Comparison of ENCODE assay signal across 26 cellular contexts in genomic region chr6:138991206-138991605, GRCh38.
"Had no signal": no experiment of that assay in that cellular context is flagged by ENCODE, and none has a peak within 500 bp of the region (broad histone marks: within the 10 kb centered on the region; RNA-seq: fewer than 3 reads in every experiment).

No MANE protein-coding gene starts in this region.

- H3K4me3 Mint-ChIP-seq: activated naive CD8-positive, alpha-beta T cell; central memory CD8-positive, alpha-beta T cell; effector memory CD8-positive, alpha-beta T cell; immature natural killer cell; naive thymus-derived CD4-positive, alpha-beta T cell; neural progenitor cell had no signal

- FAIRE-seq: endothelial cell of umbilical vein, TTC549 had no signal

- DNase-seq: activated gamma-delta T cell treated with Interleukin-2 at 50 U/mL for 16 hours; activated T-cell treated with anti-CD3 and anti-CD28 coated beads, Interleukin-2, amount 50 U/mL, for 1 hour; amniotic stem cell; colonic mucosa; dorsolateral prefrontal cortex; effector memory CD8-positive, alpha-beta T cell; foreskin melanocyte; glutamatergic neuron; immature natural killer cell; lower lobe of right lung; mesendoderm; naive thymus-derived CD4-positive, alpha-beta T cell; retina; sigmoid colon; stimulated activated CD4-positive, alpha-beta T cell treated with anti-CD3 and anti-CD28 coated beads, Interleukin-4, amount 100 ng/mL, for 1 hour; stimulated activated naive CD4-positive, alpha-beta T cell treated with Interleukin-2 at 50 U/mL for 16 hours; upper lobe of right lung had no signal

- H3K36me3 ChIP-seq: breast epithelium, colonic mucosa, lower lobe of right lung, neural progenitor cell, sigmoid colon, upper lobe of right lung had no signal

- H3K4me2 ChIP-seq: hepatocyte, neural progenitor cell had no signal

- H3K27me3 ChIP-seq: breast epithelium, colonic mucosa, dorsolateral prefrontal cortex, hepatocyte, neural progenitor cell, sigmoid colon, upper lobe of right lung had no signal

- H3K9me3 Mint-ChIP-seq: central memory CD8-positive, alpha-beta T cell; effector memory CD8-positive, alpha-beta T cell; immature natural killer cell; neural progenitor cell had no signal

- H3K27me3 Mint-ChIP-seq: activated naive CD8-positive, alpha-beta T cell had no signal

- H3K9ac ChIP-seq: neural progenitor cell had no signal

- ATAC-seq: effector memory CD8-positive, alpha-beta T cell; esophagus mucosa; left lobe of liver; lower lobe of right lung; naive thymus-derived CD4-positive, alpha-beta T cell; upper lobe of right lung had no signal

- H3K9me3 ChIP-seq: breast epithelium, colonic mucosa, lower lobe of right lung, sigmoid colon, upper lobe of right lung had no signal

- H3K27ac Mint-ChIP-seq: activated naive CD8-positive, alpha-beta T cell; effector memory CD8-positive, alpha-beta T cell; immature natural killer cell; naive thymus-derived CD4-positive, alpha-beta T cell; neural progenitor cell had no signal

- H3K4me3 ChIP-seq: breast epithelium, colonic mucosa, dorsolateral prefrontal cortex, hepatocyte, lower lobe of right lung, neural progenitor cell, sigmoid colon, upper lobe of right lung had no signal

- H2AFZ ChIP-seq: hepatocyte, neural progenitor cell had no signal

- H3K4me1 ChIP-seq: breast epithelium had no signal

- H3K36me3 Mint-ChIP-seq: activated naive CD8-positive, alpha-beta T cell; immature natural killer cell; naive thymus-derived CD4-positive, alpha-beta T cell; neural progenitor cell had no signal

- H3K27ac ChIP-seq: breast epithelium, colonic mucosa, dorsolateral prefrontal cortex, hepatocyte, lower lobe of right lung, neural progenitor cell, sigmoid colon, upper lobe of right lung had no signal
